Comparison of ENCODE assay signal across 9 cellular contexts in the genomic region with DNA sequence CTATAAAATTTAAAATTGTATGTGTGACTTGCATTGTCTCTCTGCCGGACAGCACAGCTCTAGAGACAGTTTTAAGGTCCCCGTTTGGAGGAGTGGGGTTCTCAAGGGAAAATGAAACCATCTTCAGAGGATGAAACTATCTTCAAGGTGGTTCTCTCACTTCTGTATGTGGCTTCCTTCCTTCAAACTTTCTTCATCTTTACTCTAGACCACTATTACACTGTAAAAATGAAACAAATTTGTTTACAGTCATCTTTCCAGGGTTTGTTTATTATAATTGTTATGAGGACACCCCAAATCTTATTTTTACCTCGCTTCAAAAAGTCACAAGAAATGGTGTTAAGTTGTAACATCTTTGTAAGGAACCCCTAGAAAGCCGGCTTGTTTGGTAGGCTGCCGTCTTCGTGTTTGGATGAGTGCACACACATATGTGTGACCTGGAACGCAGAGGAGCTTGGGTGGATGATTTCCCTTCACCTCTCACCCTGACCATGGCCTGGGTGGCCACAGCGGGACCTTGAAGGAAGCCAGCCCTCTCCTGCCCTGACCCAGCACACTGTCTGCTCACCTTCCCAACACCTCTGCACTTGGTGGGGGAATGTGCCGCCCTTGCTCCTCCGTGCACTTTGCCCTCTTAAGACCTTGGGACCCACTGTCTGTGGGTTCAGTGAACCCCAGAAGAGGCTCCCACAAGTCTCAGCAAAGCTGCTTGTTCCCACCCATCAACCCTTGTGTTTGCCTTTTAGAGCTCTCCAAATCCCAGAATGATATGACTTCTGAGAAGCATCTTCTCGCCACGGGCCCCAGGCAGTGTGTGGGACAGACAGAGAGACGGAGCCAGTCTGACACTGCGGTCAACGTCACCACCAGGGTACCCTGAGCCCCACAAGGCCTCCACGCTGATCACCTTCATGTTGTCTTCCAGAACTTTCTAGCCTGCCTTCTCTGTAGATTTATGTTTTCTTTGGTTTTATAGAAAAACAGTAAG.
DNase-seq lines count a peak whose midpoint lies in the region; ATAC-seq and TF ChIP-seq lines count a peak whose summit lies in the region.
"Had no signal": no experiment of that assay in that cellular context is flagged by ENCODE, and none has a peak within 500 bp of the region (broad histone marks: within the 10 kb centered on the region; RNA-seq: fewer than 3 reads in every experiment).

No MANE protein-coding gene starts in this region.

- peaks cover 2% of the 10 kb centered on the region for H3K36me3 Mint-ChIP-seq in activated B cell treated with CpG ODN at 0.5 μM for 24 hours (ENCODE audit: low read depth)

- H3K27me3 ChIP-seq in BLaER1 (no peaks in the 10 kb centered on the region), smooth muscle cell (ENCODE audit: low read depth) (no peaks in the 10 kb centered on the region)

- 96% methylated on average over 16 of the region's 16 CpGs for WGBS in smooth muscle cell (ENCODE audit: low lambda C conversion rate)

- no peak overlapping the region for H2AFZ ChIP-seq in smooth muscle cell (ENCODE audit: low read depth)

- DNase-seq in activated B cell treated with CpG ODN at 0.5 μM for 24 hours (no peak), dermis blood vessel endothelial cell (no peak), caudate nucleus (lab: John Stamatoyannopoulos, UW) (no peak), smooth muscle cell (lab: John Stamatoyannopoulos, UW; ENCODE audit: unreplicated experiment) (no peak), HCEC 1CT (no peak)
- DNase-seq: NCI-H1417 treated with DMSO at 0.1 percent for 48 hours had no signal

- H3K9me3 ChIP-seq in BLaER1 (no peaks in the 10 kb centered on the region), smooth muscle cell (replicated peaks; ENCODE audit: low read depth) (no peaks in the 10 kb centered on the region)

- H3K79me2 ChIP-seq in smooth muscle cell (ENCODE audit: low read depth) = no peaks in the 10 kb centered on the region

- H3K27me3 Mint-ChIP-seq in activated B cell treated with CpG ODN at 0.5 μM for 24 hours = no peaks in the 10 kb centered on the region

- H4K20me1 ChIP-seq in BLaER1 (no peaks in the 10 kb centered on the region), smooth muscle cell (ENCODE audit: low read depth) (no peaks in the 10 kb centered on the region)

- POLR2A ChIA-PET in activated B cell treated with CpG ODN at 0.5 μM for 24 hours (lab: Charles Lee) = interaction anchor here (0.6 to 4.5 kb wide), 18 partner anchors 10 to 377 kb away, joined by 3 to 92 read pairs (median 5); a partner anchor contains a TSS

- H3K4me2 ChIP-seq in BLaER1 (peak overlapping the region; percentile 33), smooth muscle cell (no peak overlapping the region)

- intact Hi-C loops in activated B cell treated with CpG ODN at 0.5 μM for 24 hours (cut with micrococcal nuclease) = loop anchor here (1.0 to 5.0 kb wide), 9 partner anchors 35 to 1260 kb away; a partner anchor contains a TSS

- no peaks in the 10 kb centered on the region for H3K9me3 Mint-ChIP-seq in activated B cell treated with CpG ODN at 0.5 μM for 24 hours

- peaks cover 82% of the 10 kb centered on the region for H3K4me1 Mint-ChIP-seq in activated B cell treated with CpG ODN at 0.5 μM for 24 hours

- H3K36me3 ChIP-seq in BLaER1 = no peaks in the 10 kb centered on the region
- no peaks in the 10 kb centered on the region for H3K36me3 ChIP-seq in smooth muscle cell (ENCODE audit: low read depth)

- H3K4me3 Mint-ChIP-seq in activated B cell treated with CpG ODN at 0.5 μM for 24 hours = peak overlapping the region; percentile 78

- no peaks in the 10 kb centered on the region for H3F3A ChIP-seq in smooth muscle cell (ENCODE audit: low read depth)

- H3K9ac ChIP-seq in BLaER1 (no peak overlapping the region), smooth muscle cell (ENCODE audit: low read depth) (no peak overlapping the region)

- H3K27ac Mint-ChIP-seq in activated B cell treated with CpG ODN at 0.5 μM for 24 hours = peak overlapping the region; percentile 97

- H3K27ac ChIP-seq in BLaER1 (no peak overlapping the region), caudate nucleus (ENCODE audit: low read depth, low read length) (no peak overlapping the region), smooth muscle cell (ENCODE audit: low read depth) (no peak overlapping the region)

- H3K4me3 ChIP-seq in BLaER1 (no peak overlapping the region), smooth muscle cell (no peak overlapping the region)

- CTCF ChIA-PET in activated B cell treated with CpG ODN at 0.5 μM for 24 hours (lab: Charles Lee) = interaction anchor here (1.0 to 3.0 kb wide), 5 partner anchors 8 to 252 kb away, joined by 3 to 13 read pairs (median 3); no protein-coding TSS in a partner anchor

- ATAC-seq in GM18909 (IDR thresholded peaks at IDR 0.05; ENCODE audit: poor library complexity, unreplicated experiment) (peak; percentile 61), HG02938 (IDR thresholded peaks at IDR 0.05; ENCODE audit: unreplicated experiment) (peak; percentile 74), activated B cell treated with CpG ODN at 0.5 μM for 24 hours (ENCODE audit: low read depth) (peak; percentile 33)

- H3K4me1 ChIP-seq in BLaER1 = peaks cover 55% of the 10 kb centered on the region
- peaks cover 4% of the 10 kb centered on the region for H3K4me1 ChIP-seq in smooth muscle cell (ENCODE audit: low read depth)

- TF ChIP-seq CTCF in activated B cell treated with CpG ODN at 0.5 μM for 24 hours (IDR thresholded peaks at IDR 0.05) (no peak), smooth muscle cell (IDR thresholded peaks at IDR 0.05; ENCODE audit: borderline replicate concordance, insufficient read depth, poor library complexity, severe bottlenecking) (no peak)
